8 cellular contexts compared by ENCODE assay signal in genomic region chr2:97113882-97114255, GRCh38. TPM values are rescaled to one million over a fixed set of nuclear protein-coding genes. Genes with fewer than 3 reads are reported as not detected.
DNase-seq lines count a peak whose midpoint lies in the region; ATAC-seq, FAIRE-seq and TF ChIP-seq lines count a peak whose summit lies in the region.
"Not testable (repeated sequence)": the region's sequence is repeated elsewhere in the genome, so short reads cannot be mapped to it uniquely, and the experiment has no call there.

No MANE protein-coding gene starts in this region.

- not testable (repeated sequence) for H3K27me3 ChIP-seq in CD8-positive, alpha-beta memory T cell (ENCODE audit: insufficient read depth, low read length, poor library complexity, severe bottlenecking); HL-60 (ENCODE audit: insufficient read depth, poor library complexity, severe bottlenecking); GM12878 (replicated peaks in 1 of 2; ENCODE audit: control insufficient read depth in 2 of 2, insufficient read depth in 2 of 2, low read length in 1 of 2); liver (ENCODE audit: control insufficient read depth in 4 of 4, insufficient read depth in 4 of 4, low read length in 3 of 4); pancreas; thymus (ENCODE audit: control insufficient read depth, insufficient read depth)

- peaks cover 6 to 17% of the 10 kb centered on the region in 2 donors for H3K27me3 Mint-ChIP-seq in CD8-positive, alpha-beta memory T cell

- peak overlapping the region; percentile 94 to 99 (median 98) for H3K27ac Mint-ChIP-seq in CD8-positive, alpha-beta memory T cell

- H3K4me3 Mint-ChIP-seq in CD8-positive, alpha-beta memory T cell = peak overlapping the region; percentile 98 to 100 (median 99)

- H3K36me3 ChIP-seq in CD8-positive, alpha-beta memory T cell (ENCODE audit: insufficient read depth, low read length); GM12878 (ENCODE audit: control insufficient read depth in 2 of 2, insufficient read depth in 2 of 2, low read length in 1 of 2); liver (ENCODE audit: control insufficient read depth in 4 of 4, insufficient read depth in 3 of 4, low read depth in 1 of 4, low read length in 3 of 4); pancreas; thymus (ENCODE audit: control insufficient read depth, insufficient read depth): not testable (repeated sequence)

- not testable (repeated sequence) for H3K4me2 ChIP-seq in GM12878 (ENCODE audit: control insufficient read depth, insufficient read depth)

- ATAC-seq in GM12878 = peak; percentile 52
- peak; percentile 14 to 46 (median 26) for ATAC-seq in pancreas

- FAIRE-seq in GM12878 (lab: Jason Lieb, UNC); pancreas (lab: Jason Lieb, UNC): not testable (repeated sequence)

- H3K4me3 ChIP-seq in CD8-positive, alpha-beta memory T cell (ENCODE audit: low read length) = peak overlapping the region; percentile 62
- H3K4me3 ChIP-seq in HL-60 (replicated peaks; ENCODE audit: insufficient read depth, low read length) = peak overlapping the region; percentile 62
- H3K4me3 ChIP-seq in GM12878 = peak overlapping the region; percentile 75
- H3K4me3 ChIP-seq in fibroblast of mammary gland (ENCODE audit: control insufficient read depth, low read depth, low read length) = peak overlapping the region; percentile 71
- peak overlapping the region; percentile 56 to 85 (median 66) for H3K4me3 ChIP-seq in liver (ENCODE audit: low read depth in 1 of 3, low read length in 3 of 3)
- peak overlapping the region; percentile 55 to 80 (median 61) for H3K4me3 ChIP-seq in pancreas
- peak overlapping the region; percentile 60 for H3K4me3 ChIP-seq in thymus (ENCODE audit: low read length)

- RAD21 ChIA-PET in GM12878 (lab: Charles Lee; ENCODE audit: unreplicated experiment) = interaction anchor here (2.7 kb wide), 1 partner anchor 256 kb away, joined by 22 read pairs; the partner anchor contains the start of gene ANKRD39

- peaks cover 0 to 11% (median 0%) of the 10 kb centered on the region in 3 donors for H3K36me3 Mint-ChIP-seq in CD8-positive, alpha-beta memory T cell

- SMC1A ChIA-PET in GM12878 (lab: Charles Lee; ENCODE audit: uncharacterized antibody, unreplicated experiment) = interaction anchor here (1.2 kb wide), 1 partner anchor 157 kb away, joined by 3 read pairs; no protein-coding TSS in a partner anchor

- H3K9ac ChIP-seq in GM12878 (ENCODE audit: control insufficient read depth, insufficient read depth, low read length) = peak overlapping the region; percentile 56
- H3K9ac ChIP-seq in liver (ENCODE audit: low read depth in 1 of 2, low read length in 2 of 2) = peak overlapping the region; percentile 54 to 81

- not testable (repeated sequence) for TF ChIP-seq POLR2A in GM12878 (IDR thresholded peaks at IDR 0.05; ENCODE audit: low read depth, low read length)

- intact Hi-C loops in GM12878 (cut with micrococcal nuclease; ENCODE audit: unreplicated experiment) = loop anchor here (2.0 to 5.0 kb wide), 3 partner anchors 101 to 257 kb away; no protein-coding TSS in a partner anchor
- intact Hi-C loops in pancreas (cut with DNase I) = not testable (repeated sequence)

- not testable (repeated sequence) for H3K4me1 Mint-ChIP-seq in CD8-positive, alpha-beta memory T cell

- not testable (repeated sequence) for H3K9me3 Mint-ChIP-seq in CD8-positive, alpha-beta memory T cell

- not testable (repeated sequence) for BruUV-seq in GM12878 (replicated peaks; lab: Mats Ljungman, UMichigan)

- H3K79me2 ChIP-seq in GM12878 (ENCODE audit: control insufficient read depth, insufficient read depth, low read length) = not testable (repeated sequence)

- POLR2A ChIA-PET in CD8-positive, alpha-beta memory T cell (lab: Charles Lee) = interaction anchor here (1.3 kb wide), 1 partner anchor 256 kb away, joined by 4 read pairs; the partner anchor contains the start of gene ANKRD39
- POLR2A ChIA-PET in GM12878 (lab: Charles Lee) = interaction anchor here (0.7 kb wide), 1 partner anchor 552 kb away, joined by 3 read pairs; no protein-coding TSS in a partner anchor

- under 1% methylated on average over 10 of the region's 18 CpGs for WGBS in GM12878 (ENCODE audit: insufficient coverage, insufficient replicate concordance, low lambda C conversion rate, missing lambda C conversion rate)
- under 1% methylated on average over 16 of the region's 18 CpGs for WGBS in liver
- 2 to 3% methylated on average over 5 to 17 of the region's 18 CpGs for WGBS in pancreas, 2 donors
- WGBS in thymus = 2% methylated on average over 15 of the region's 18 CpGs

- in situ Hi-C loops in GM12878 (cut with MboI) = loop anchor here (10.0 kb wide), 1 partner anchor 259 kb away; the partner anchor contains the start of gene ANKRD39

- H3K27ac ChIP-seq in CD8-positive, alpha-beta memory T cell (ENCODE audit: low read depth, low read length) = peak overlapping the region; percentile 72
- peak overlapping the region; percentile 95 for H3K27ac ChIP-seq in HL-60 (replicated peaks)
- H3K27ac ChIP-seq in VCaP = peak overlapping the region; percentile 83
- peak overlapping the region; percentile 50 for H3K27ac ChIP-seq in GM12878 (ENCODE audit: control insufficient read depth, insufficient read depth)
- H3K27ac ChIP-seq in liver (ENCODE audit: low read depth in 1 of 2, low read length in 2 of 2) = peak overlapping the region; percentile 60 to 63
- H3K27ac ChIP-seq in pancreas = peak overlapping the region; percentile 81 to 96 (median 90)
- peak overlapping the region; percentile 82 for H3K27ac ChIP-seq in thymus (ENCODE audit: low read depth)

- not testable (repeated sequence) for TF ChIP-seq CTCF in HL-60 (IDR thresholded peaks at IDR 0.05; ENCODE audit: insufficient read depth, low read length); VCaP (conservative IDR thresholded peaks at IDR 0.05); GM12878 (IDR thresholded peaks at IDR 0.05 in 2 of 3, conservative IDR thresholded peaks at IDR 0.05 in 1 of 3; ENCODE audit: control insufficient read depth in 2 of 3, extremely low read depth in 1 of 3, insufficient read depth in 1 of 3, low read depth in 3 of 3, low read length in 3 of 3); fibroblast of mammary gland (conservative IDR thresholded peaks at IDR 0.05; ENCODE audit: control insufficient read depth, insufficient read depth, low read depth, low read length); liver (IDR thresholded peaks at IDR 0.05; ENCODE audit: low read depth, low read length, missing input control); pancreas (IDR thresholded peaks at IDR 0.05)

- not testable (repeated sequence) for H3K9me3 ChIP-seq in CD8-positive, alpha-beta memory T cell (ENCODE audit: low read length); GM12878 (replicated peaks; ENCODE audit: control insufficient read depth, insufficient read depth, low read length); liver (ENCODE audit: control insufficient read depth in 4 of 4, low read length in 3 of 4); pancreas; thymus (ENCODE audit: control insufficient read depth)

- DNase-seq in CD8-positive, alpha-beta memory T cell = peak in 2 of 5 donors; percentile 1 to 50
- not testable (repeated sequence) for DNase-seq in HL-60 (ENCODE audit: low read depth in 1 of 2, low spot score in 1 of 2); GM12878 (ENCODE audit: low read depth, low spot score); fibroblast of mammary gland (ENCODE audit: low read depth)
- peak in 4 of 6 donors; percentile 35 to 48 (median 42) for DNase-seq in pancreas

- not testable (repeated sequence) for H4K20me1 ChIP-seq in GM12878 (ENCODE audit: control insufficient read depth, insufficient read depth)

- TF ChIP-seq RAD21 in GM12878 (IDR thresholded peaks at IDR 0.05; ENCODE audit: insufficient read depth, low read depth, low read length); liver (IDR thresholded peaks at IDR 0.05): not testable (repeated sequence)

- TF ChIP-seq EP300 in GM12878 (IDR thresholded peaks at IDR 0.05; ENCODE audit: borderline replicate concordance in 1 of 2, control insufficient read depth in 1 of 2, low read depth in 2 of 2, low read length in 2 of 2) = not testable (repeated sequence)

- CTCF ChIA-PET in CD8-positive, alpha-beta memory T cell (lab: Charles Lee) = interaction anchor here (1.5 to 2.9 kb wide), 3 partner anchors 151 to 321 kb away, joined by 3 to 21 read pairs (median 8); no protein-coding TSS in a partner anchor
- CTCF ChIA-PET in GM12878 (lab: Yijun Ruan, JAX) = interaction anchor here (2.4 to 2.9 kb wide), 3 partner anchors 158 to 350 kb away, joined by 6 to 35 read pairs (median 13); partner anchors contain the start of gene ANKRD39

- not testable (repeated sequence) for H3K4me1 ChIP-seq in CD8-positive, alpha-beta memory T cell (ENCODE audit: insufficient read depth, low read length); GM12878 (ENCODE audit: control insufficient read depth, insufficient read depth, low read length); liver (ENCODE audit: control insufficient read depth in 4 of 4, insufficient read depth in 4 of 4, low read length in 3 of 4); pancreas; thymus (ENCODE audit: control insufficient read depth, insufficient read depth, low read length)

- peak overlapping the region; percentile 76 for H2AFZ ChIP-seq in GM12878 (ENCODE audit: control insufficient read depth, low read depth, low read length)

RNA-seq across cellular contexts. Expression of gene ANKRD36, which starts 0.9 kb away (rescaled TPM):
- total RNA-seq in CD8-positive, alpha-beta memory T cell = 10 to 100 TPM; 18.8 to 20.4 TPM
- polyA plus RNA-seq in CD8-positive, alpha-beta memory T cell = 11.2 TPM
- total RNA-seq in GM12878 (2013; cell fraction: nucleolus; rRNA removed) = 422 and 448 TPM in 2 replicates
- total RNA-seq in GM12878 (2014; rRNA removed) (18.2 and 22.4 TPM in 2 replicates), GM12878 (2014; rRNA removed; fragmentation: Illumina TruSeq; extraction: Trizol) (19.5 and 21.5 TPM in 2 replicates), GM12878 (2021) (15.3 and 18.4 TPM in 2 replicates), liver (1 to 10 TPM; 5.5 to 8.5 TPM), pancreas (10 to 100 TPM in 5 of 6 donors, 1 to 10 TPM in 1; 7.5 to 18.7 (median 11.5) TPM)
- 5.1 TPM for polyA plus RNA-seq in GM12878 (2011; ENCODE audit: low read depth)
- polyA plus RNA-seq in GM12878 (2011; rRNA removed) (12.7 and 27.4 TPM in 2 replicates), GM12878 (2014; fragmentation: Illumina TruSeq; extraction: Trizol) (9.5 and 10.9 TPM in 2 replicates), GM12878 (2014; fragmentation: Nextera tagmentation; extraction: Ambion mirVana) (1 to 10 TPM; 8.6 to 9.2 TPM), GM12878 (2014; rRNA removed) (5.5 and 8.1 TPM in 2 replicates), GM12878 (2016; fragmentation: Nextera tagmentation; extraction: Ambion mirVana) (10 to 100 TPM; 13.2 to 15.3 TPM), liver (1 to 10 TPM in 1 of 2 donors, under 1 TPM in 1; 0.38 to 2.5 TPM), pancreas (1 to 10 TPM; 5.5 to 7.5 TPM), thymus (12.9 TPM)
- 3.9 and 4.1 TPM in 2 replicates for polyA plus RNA-seq in GM12878 (2011; cell fraction: cytosol; rRNA removed)
- 59.4 and 62.4 TPM in 2 replicates for polyA plus RNA-seq in GM12878 (2011; cell fraction: nucleus; rRNA removed)
- 6.8 and 10.8 TPM in 2 replicates for polyA plus RNA-seq in GM12878 (2012)
- polyA minus RNA-seq in GM12878 (2011; rRNA and poly(A)+ RNA removed) = 78.5 and 86.3 TPM in 2 replicates
- 3.7 and 5.3 TPM in 2 replicates for polyA minus RNA-seq in GM12878 (2011; cell fraction: cytosol; rRNA and poly(A)+ RNA removed)
- polyA minus RNA-seq in GM12878 (2011; cell fraction: nucleus; rRNA and poly(A)+ RNA removed) = 191 and 304 TPM in 2 replicates

RNA-seq across cellular contexts. Expression of gene FAHD2B, which starts 19.2 kb away (rescaled TPM):
- total RNA-seq in CD8-positive, alpha-beta memory T cell = 10 to 100 TPM; 20.9 to 21.5 TPM
- polyA plus RNA-seq in CD8-positive, alpha-beta memory T cell = 18.5 TPM
- total RNA-seq in GM12878 (2013; cell fraction: nucleolus; rRNA removed) = 14.8 and 20.1 TPM in 2 replicates
- total RNA-seq in GM12878 (2014; rRNA removed) (15.4 and 17.1 TPM in 2 replicates), GM12878 (2014; rRNA removed; fragmentation: Illumina TruSeq; extraction: Trizol) (16.7 and 17.2 TPM in 2 replicates), GM12878 (2021) (19.8 and 20.1 TPM in 2 replicates), liver (1 to 10 TPM; 1.5 to 4.1 TPM), pancreas (10 to 100 TPM in 1 of 6 donors, 1 to 10 TPM in 5; 6.9 to 10.1 (median 8.0) TPM)
- 7.9 TPM for polyA plus RNA-seq in GM12878 (2011; ENCODE audit: low read depth)
- polyA plus RNA-seq in GM12878 (2011; rRNA removed) (7.9 and 13.8 TPM in 2 replicates), GM12878 (2014; fragmentation: Illumina TruSeq; extraction: Trizol) (17.0 and 17.3 TPM in 2 replicates), GM12878 (2014; fragmentation: Nextera tagmentation; extraction: Ambion mirVana) (1 to 10 TPM; 3.0 to 5.1 TPM), GM12878 (2014; rRNA removed) (15.1 and 16.9 TPM in 2 replicates), GM12878 (2016; fragmentation: Nextera tagmentation; extraction: Ambion mirVana) (10 to 100 TPM; 16.9 to 21.2 TPM), liver (1 to 10 TPM; 1.2 to 2.9 TPM), pancreas (10 to 100 TPM; 10.5 to 13.8 TPM), thymus (11.5 TPM)
- polyA plus RNA-seq in GM12878 (2011; cell fraction: cytosol; rRNA removed) = 19.0 and 20.0 TPM in 2 replicates
- polyA plus RNA-seq in GM12878 (2011; cell fraction: nucleus; rRNA removed) = 35.5 and 39.6 TPM in 2 replicates
- 11.1 and 16.1 TPM in 2 replicates for polyA plus RNA-seq in GM12878 (2012)
- polyA minus RNA-seq in GM12878 (2011; rRNA and poly(A)+ RNA removed) = 13.5 and 16.4 TPM in 2 replicates
- polyA minus RNA-seq in GM12878 (2011; cell fraction: cytosol; rRNA and poly(A)+ RNA removed) = 8.6 TPM in 2 replicates
- polyA minus RNA-seq in GM12878 (2011; cell fraction: nucleus; rRNA and poly(A)+ RNA removed) = 11.7 and 19.0 TPM in 2 replicates
